1 cellular context compared by ENCODE assay signal in genomic region chr14:74954232-74954946, GRCh38.
A peak's percentile ranks its signal among the peaks of the same experiment; 100 is the strongest.
TF ChIP-seq lines count a peak whose summit lies in the region.

No MANE protein-coding gene starts in this region.

TF ChIP-seq in HepG2, 621 proteins besides CTCF, POLR2A, EP300 and RAD21 (continued from another document and continues in another):
- no peak for TF ChIP-seq PREB (CRISPR knock-in tag; IDR thresholded peaks at IDR 0.05)
- peak; percentile 59; the same call in 1 of the 2 replicates for TF ChIP-seq ZNF350 (CRISPR knock-in tag; IDR thresholded peaks at IDR 0.05; ENCODE audit: borderline replicate concordance, low read depth)
- TF ChIP-seq NBN (conservative IDR thresholded peaks at IDR 0.05): no peak
- TF ChIP-seq CCAR2 (optimal IDR thresholded peaks at IDR 0.05; ENCODE audit: low read depth, low read length): no peak
- TF ChIP-seq CBX5 (CRISPR knock-in tag; IDR thresholded peaks at IDR 0.05; ENCODE audit: borderline replicate concordance): no peak
- TF ChIP-seq MTF1 (CRISPR knock-in tag; IDR thresholded peaks at IDR 0.05): no peak
- no peak for TF ChIP-seq POLR2AphosphoS5 (IDR thresholded peaks at IDR 0.05; ENCODE audit: low read depth, low read length)
- TF ChIP-seq PAWR (CRISPR knock-in tag; IDR thresholded peaks at IDR 0.05; ENCODE audit: borderline replicate concordance): no peak
- TF ChIP-seq ZBTB7A (CRISPR knock-in tag; IDR thresholded peaks at IDR 0.05): peak; percentile 85; the same call in 1 of the 2 replicates
- no peak for TF ChIP-seq ZNF616 (CRISPR knock-in tag; IDR thresholded peaks at IDR 0.05; ENCODE audit: low read depth)
- no peak for TF ChIP-seq RNF2 (conservative IDR thresholded peaks at IDR 0.05; ENCODE audit: low read depth)
- TF ChIP-seq POGK (CRISPR knock-in tag; conservative IDR thresholded peaks at IDR 0.05): no peak
- TF ChIP-seq ZNF749 (CRISPR knock-in tag; IDR thresholded peaks at IDR 0.05; ENCODE audit: borderline replicate concordance): no peak; the same call in 1 of the 2 replicates
- TF ChIP-seq MZF1 (CRISPR knock-in tag; IDR thresholded peaks at IDR 0.05; ENCODE audit: borderline replicate concordance): no peak
- TF ChIP-seq IKZF4 (CRISPR knock-in tag; IDR thresholded peaks at IDR 0.05; ENCODE audit: borderline replicate concordance, low read depth, not compliant biosample characterization): no peak
- no peak for TF ChIP-seq PAF1 (CRISPR knock-in tag; IDR thresholded peaks at IDR 0.05)
- TF ChIP-seq ZNF331 (CRISPR knock-in tag; IDR thresholded peaks at IDR 0.05): peak; percentile 16; the same call in 1 of the 2 replicates
- peak; percentile 35 for TF ChIP-seq MED1 (CRISPR knock-in tag; IDR thresholded peaks at IDR 0.05)
- TF ChIP-seq YY1 (IDR thresholded peaks at IDR 0.05; ENCODE audit: insufficient read depth, insufficient replicate concordance, low read depth, low read length): peak; percentile 33
- no peak for TF ChIP-seq HOXA9 (CRISPR knock-in tag; IDR thresholded peaks at IDR 0.05; ENCODE audit: borderline replicate concordance)
- 0 out of 2 replicates have a peak, but pooled peaks have one; percentile 4 for TF ChIP-seq FOSL2 (CRISPR knock-in tag; IDR thresholded peaks at IDR 0.05)
- TF ChIP-seq NR2F2 (IDR thresholded peaks at IDR 0.05; ENCODE audit: borderline replicate concordance, low read depth): no peak; the same call in 1 of the 2 replicates
- peak; percentile 92 for TF ChIP-seq PITX1 (CRISPR knock-in tag; IDR thresholded peaks at IDR 0.05)
- no peak for TF ChIP-seq TRAFD1 (CRISPR knock-in tag; IDR thresholded peaks at IDR 0.05; ENCODE audit: borderline replicate concordance)
- peak; percentile 63 for TF ChIP-seq MTA1 (CRISPR knock-in tag; IDR thresholded peaks at IDR 0.05; ENCODE audit: borderline replicate concordance)
- TF ChIP-seq ZNF773 (CRISPR knock-in tag; IDR thresholded peaks at IDR 0.05; ENCODE audit: borderline replicate concordance): no peak
- 0 out of 2 replicates have a peak, but pooled peaks have one; percentile 46 for TF ChIP-seq ZNF788 (CRISPR knock-in tag; IDR thresholded peaks at IDR 0.05; ENCODE audit: borderline replicate concordance)
- no peak for TF ChIP-seq CHD4 (IDR thresholded peaks at IDR 0.05; ENCODE audit: borderline replicate concordance, low read length)
- no peak for TF ChIP-seq PTBP1 (IDR thresholded peaks at IDR 0.05; ENCODE audit: low read depth, low read length, poor library complexity, severe bottlenecking)
- no peak for TF ChIP-seq ZBTB40 (IDR thresholded peaks at IDR 0.05)
- TF ChIP-seq ZBTB40 (CRISPR knock-in tag; IDR thresholded peaks at IDR 0.05): no peak
- TF ChIP-seq ZNF160 (CRISPR knock-in tag; IDR thresholded peaks at IDR 0.05): no peak
- TF ChIP-seq ZNF549 (CRISPR knock-in tag; IDR thresholded peaks at IDR 0.05): no peak
- 0 out of 2 replicates have a peak, but pooled peaks have one; percentile 2 for TF ChIP-seq ZSCAN21 (CRISPR knock-in tag; IDR thresholded peaks at IDR 0.05; ENCODE audit: borderline replicate concordance)
- no peak; the same call in 1 of the 2 replicates for TF ChIP-seq FOXO1 (CRISPR knock-in tag; IDR thresholded peaks at IDR 0.05)
- no peak for TF ChIP-seq NFE2 (CRISPR knock-in tag; IDR thresholded peaks at IDR 0.05)
- no peak for TF ChIP-seq IRF1 (CRISPR knock-in tag; IDR thresholded peaks at IDR 0.05; ENCODE audit: low read depth)
- peak; percentile 51; the same call in 1 of the 2 replicates for TF ChIP-seq GABPB1 (CRISPR knock-in tag; IDR thresholded peaks at IDR 0.05)
- TF ChIP-seq SRSF1 (optimal IDR thresholded peaks at IDR 0.05; ENCODE audit: low read depth, low read length): no peak
- no peak for TF ChIP-seq GPN1 (CRISPR knock-in tag; IDR thresholded peaks at IDR 0.05; ENCODE audit: borderline replicate concordance)
- TF ChIP-seq SIN3A (IDR thresholded peaks at IDR 0.05; ENCODE audit: borderline replicate concordance, low read depth, low read length): 0 out of 2 replicates have a peak, but pooled peaks have one; percentile 56
- no peak for TF ChIP-seq LRRFIP1 (CRISPR knock-in tag; conservative IDR thresholded peaks at IDR 0.05)
- no peak for TF ChIP-seq JARID2 (CRISPR knock-in tag; IDR thresholded peaks at IDR 0.05; ENCODE audit: insufficient replicate concordance)
- no peak for TF ChIP-seq MXD1 (CRISPR knock-in tag; IDR thresholded peaks at IDR 0.05)
- peak; percentile 63 for TF ChIP-seq ZNF574 (CRISPR knock-in tag; IDR thresholded peaks at IDR 0.05)
